ENCODE assay signal across 7 cellular contexts in genomic region chr13:63472736-63473135, GRCh38.
"Had no signal": no experiment of that assay in that cellular context is flagged by ENCODE, and none has a peak within 500 bp of the region (broad histone marks: within the 10 kb centered on the region; RNA-seq: fewer than 3 reads in every experiment).

No MANE protein-coding gene starts in this region.

- H3K9me3 ChIP-seq: HAP-1 had no signal

- H3K36me3 ChIP-seq: HAP-1 had no signal

- FAIRE-seq: HepG2 had no signal

- H3K4me2 ChIP-seq: GM23338 had no signal

- H3K4me3 ChIP-seq: GM23338, HAP-1 had no signal

- H3K27ac ChIP-seq: HL-60 had no signal

- H3K4me1 ChIP-seq: HAP-1 had no signal

- DNase-seq: H7, HFFc6, KBM-7 had no signal
